Comparison of ENCODE assay signal across 11 cellular contexts in the genomic region with DNA sequence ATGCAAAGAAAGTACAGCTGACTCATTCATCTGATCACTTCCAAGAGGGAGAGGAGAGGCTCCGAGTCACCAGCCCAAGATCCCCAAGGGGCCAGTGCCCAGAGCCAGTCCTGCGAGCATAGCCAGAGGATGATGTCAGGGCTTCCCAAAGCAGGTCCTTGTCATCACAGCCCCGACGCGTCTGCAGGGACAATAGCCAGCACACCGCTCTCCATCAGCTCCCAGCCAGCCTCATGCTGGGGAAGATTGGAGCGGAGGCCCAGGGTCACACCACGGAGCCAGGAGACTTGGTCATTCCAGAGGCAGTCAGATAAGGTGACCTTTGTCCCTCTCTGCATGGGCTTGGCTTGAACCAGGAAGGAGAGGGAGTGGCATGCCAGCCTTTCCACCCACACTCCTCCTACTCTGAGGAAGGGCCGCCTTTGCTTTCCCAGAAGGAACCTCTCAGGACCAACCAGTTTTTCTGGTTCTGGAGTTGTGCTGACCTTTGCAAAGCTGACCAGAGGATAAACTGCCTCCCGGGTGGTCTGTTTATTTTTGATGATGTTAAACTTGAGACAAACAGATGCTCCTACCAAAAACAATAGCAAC. TPM values are rescaled to one million over a fixed set of nuclear protein-coding genes. Genes with fewer than 3 reads are reported as not detected.
DNase-seq lines count a peak whose midpoint lies in the region; ATAC-seq lines count a peak whose summit lies in the region.
"Had no signal": no experiment of that assay in that cellular context is flagged by ENCODE, and none has a peak within 500 bp of the region (broad histone marks: within the 10 kb centered on the region; RNA-seq: fewer than 3 reads in every experiment).

No MANE protein-coding gene starts in this region.

- peak; percentile 99 for ATAC-seq in left colon
- ATAC-seq in GM21515 (IDR thresholded peaks at IDR 0.05; ENCODE audit: unreplicated experiment) = no peak
- no peak for ATAC-seq in activated CD8-positive, alpha-beta T cell treated with anti-CD3 and anti-CD28 coated beads, Interleukin-2, amount 10 ng/mL, durations not matched to agents 7 days and 5 days

- H3K36me3 Mint-ChIP-seq in activated CD8-positive, alpha-beta T cell treated with anti-CD3 and anti-CD28 coated beads, Interleukin-2, amount 10 ng/mL, durations not matched to agents 7 days and 5 days (ENCODE audit: low read depth) = no peaks in the 10 kb centered on the region

- DNase-seq in HT-29 (ENCODE audit: low spot score) (peak; percentile 87), left colon (peak; percentile 76 to 95), stromal cell of bone marrow (ENCODE audit: low read depth) (peak; percentile 32), NCI-H2029 treated with DMSO at 0.1 percent for 48 hours (lab: John Stamatoyannopoulos, UW) (no peak)
- DNase-seq in stimulated activated CD4-positive, alpha-beta T cell treated with anti-CD3 and anti-CD28 coated beads, Interleukin-2, amount 100 ng/mL, for 24 hours = no peak
- DNase-seq in activated CD8-positive, alpha-beta T cell treated with anti-CD3 and anti-CD28 coated beads, Interleukin-2, amount 10 ng/mL, durations not matched to agents 7 days and 5 days = no peak
- DNase-seq: activated gamma-delta T cell, MM.1S, SW 1271 had no signal

- no peaks in the 10 kb centered on the region for H3K9me3 ChIP-seq in duodenal mucosa (ENCODE audit: control insufficient read depth in 1 of 2, low read length in 2 of 2)

- no peaks in the 10 kb centered on the region for H3K9me3 Mint-ChIP-seq in activated CD8-positive, alpha-beta T cell treated with anti-CD3 and anti-CD28 coated beads, Interleukin-2, amount 10 ng/mL, durations not matched to agents 7 days and 5 days (ENCODE audit: insufficient read depth)

- CTCF ChIA-PET in activated CD8-positive, alpha-beta T cell treated with anti-CD3 and anti-CD28 coated beads, Interleukin-2, amount 10 ng/mL, durations not matched to agents 7 days and 5 days (lab: Charles Lee) = no interaction called here

- peak overlapping the region; percentile 18 to 42 for H3K4me3 ChIP-seq in duodenal mucosa (ENCODE audit: low read depth in 1 of 2, low read length in 2 of 2)

- no peak overlapping the region for H3K27ac Mint-ChIP-seq in activated CD8-positive, alpha-beta T cell treated with anti-CD3 and anti-CD28 coated beads, Interleukin-2, amount 10 ng/mL, durations not matched to agents 7 days and 5 days

- POLR2A ChIA-PET in activated CD8-positive, alpha-beta T cell treated with anti-CD3 and anti-CD28 coated beads, Interleukin-2, amount 10 ng/mL, durations not matched to agents 7 days and 5 days (lab: Charles Lee) = no interaction called here

- no peak overlapping the region for H3K9ac ChIP-seq in duodenal mucosa (ENCODE audit: low read depth in 1 of 2, low read length in 2 of 2)

- intact Hi-C loops in left colon (cut with DNase I, micrococcal nuclease) = no loop called here

- no peak overlapping the region for H3K4me3 Mint-ChIP-seq in activated CD8-positive, alpha-beta T cell treated with anti-CD3 and anti-CD28 coated beads, Interleukin-2, amount 10 ng/mL, durations not matched to agents 7 days and 5 days

- H3K4me1 Mint-ChIP-seq in activated CD8-positive, alpha-beta T cell treated with anti-CD3 and anti-CD28 coated beads, Interleukin-2, amount 10 ng/mL, durations not matched to agents 7 days and 5 days (ENCODE audit: low read depth) = no peaks in the 10 kb centered on the region

- peak overlapping the region; percentile 46 for H3K27ac ChIP-seq in duodenal mucosa (ENCODE audit: low read depth, low read length)

- H3K4me1 ChIP-seq in duodenal mucosa (ENCODE audit: control insufficient read depth in 1 of 2, insufficient read depth in 2 of 2, low read length in 2 of 2) = peaks cover 27 to 28% of the 10 kb centered on the region in 2 donors

- H3K27me3 Mint-ChIP-seq in activated CD8-positive, alpha-beta T cell treated with anti-CD3 and anti-CD28 coated beads, Interleukin-2, amount 10 ng/mL, durations not matched to agents 7 days and 5 days (ENCODE audit: low read depth) = no peaks in the 10 kb centered on the region

- H3K27me3 ChIP-seq in duodenal mucosa (ENCODE audit: control insufficient read depth in 1 of 2, insufficient read depth in 2 of 2, low read length in 2 of 2) = no peaks in the 10 kb centered on the region

- H3K36me3 ChIP-seq in duodenal mucosa (ENCODE audit: control insufficient read depth in 1 of 2, insufficient read depth in 2 of 2, low read length in 2 of 2) = no peaks in the 10 kb centered on the region

RNA-seq across cellular contexts. Expression of a gene that starts 58.3 kb away (rescaled TPM):
- total RNA-seq in HT-29 (2014; rRNA removed; shearing (Covaris generic)) = 1.2 TPM in 1 of 2 replicates, not detected in the other
- 10 to 100 TPM; 44.4 to 71.1 TPM for total RNA-seq in left colon
- under 1 TPM; 0.26 to 0.37 TPM for total RNA-seq in activated CD8-positive, alpha-beta T cell treated with anti-CD3 and anti-CD28 coated beads, Interleukin-2, amount 10 ng/mL, durations not matched to agents 7 days and 5 days

Comparison
In these comparisons a context has a peak if more than half of its experiments do, and no peak if none do; other contexts are left out.
1. DNase-seq: peak in HT-29 (single experiment), left colon (2 of 2) and stromal cell of bone marrow (single experiment); none in stimulated activated CD4-positive, alpha-beta T cell treated with anti-CD3 and anti-CD28 coated beads, Interleukin-2, amount 100 ng/mL, for 24 hours (0 of 2), NCI-H2029 treated with DMSO at 0.1 percent for 48 hours (single experiment) and activated CD8-positive, alpha-beta T cell treated with anti-CD3 and anti-CD28 coated beads, Interleukin-2, amount 10 ng/mL, durations not matched to agents 7 days and 5 days (single experiment).
2. RNA of a gene that starts 58.3 kb away (total RNA-seq): 44.4 to 71.1 TPM in left colon; 0.26 to 0.37 TPM in activated CD8-positive, alpha-beta T cell treated with anti-CD3 and anti-CD28 coated beads, Interleukin-2, amount 10 ng/mL, durations not matched to agents 7 days and 5 days and 1.2 TPM in HT-29; every median in the first group is over 10 times any median in the second.